In genomic region chr12:24198936-24199644, GRCh38 we compare ENCODE assay signal across 18 cellular contexts.
DNase-seq lines count a peak whose midpoint lies in the region; ATAC-seq, FAIRE-seq and TF ChIP-seq lines count a peak whose summit lies in the region.
"Had no signal": no experiment of that assay in that cellular context is flagged by ENCODE, and none has a peak within 500 bp of the region (broad histone marks: within the 10 kb centered on the region; RNA-seq: fewer than 3 reads in every experiment).

No MANE protein-coding gene starts in this region.

- intact Hi-C loops in HepG2 (cut with micrococcal nuclease; ENCODE audit: unreplicated experiment): no loop called here

- WGBS in HepG2 (ENCODE audit: low lambda C conversion rate): 50% methylated on average over 11 of the region's 11 CpGs

- H3K9me3 ChIP-seq in OCI-LY3 (ENCODE audit: insufficient read depth, low read length) (no peaks in the 10 kb centered on the region), HepG2 (ENCODE audit: low read length) (no peaks in the 10 kb centered on the region)
- H3K9me3 ChIP-seq: A549, lower lobe of right lung had no signal

- no peak for TF ChIP-seq RAD21 in HepG2 (CRISPR knock-in tag; IDR thresholded peaks at IDR 0.05)

- H3K79me2 ChIP-seq in OCI-LY3 (ENCODE audit: low read length): peaks cover 92% of the 10 kb centered on the region
- H3K79me2 ChIP-seq in HepG2 (ENCODE audit: insufficient read depth, low read length): no peaks in the 10 kb centered on the region

- H2AFZ ChIP-seq in OCI-LY3 (ENCODE audit: low read depth, low read length) (no peak overlapping the region), HepG2 (ENCODE audit: low read length) (no peak overlapping the region)

- TF ChIP-seq POLR2A in HepG2 (IDR thresholded peaks at IDR 0.05; ENCODE audit: insufficient read depth in 1 of 2, low read depth in 2 of 2, low read length in 2 of 2): no peak

- no peak for FAIRE-seq in HepG2 (lab: Jason Lieb, UNC)
- FAIRE-seq: A549, H1 had no signal

- ATAC-seq in HG02588 (IDR thresholded peaks at IDR 0.05; ENCODE audit: unreplicated experiment) (peak; percentile 10), GM21529 (IDR thresholded peaks at IDR 0.05; ENCODE audit: unreplicated experiment) (no peak), HepG2 (no peak)
- ATAC-seq: A549; CD8-positive, alpha-beta T cell; lower lobe of right lung; Panc1; WTC11 had no signal

- H3K4me1 ChIP-seq in OCI-LY3 (ENCODE audit: low read length): peaks cover 87% of the 10 kb centered on the region
- H3K4me1 ChIP-seq in HepG2 (ENCODE audit: insufficient read depth, low read length): no peaks in the 10 kb centered on the region
- H3K4me1 ChIP-seq: A549, lower lobe of right lung had no signal

- in situ Hi-C loops in HepG2 (cut with HindIII; ENCODE audit: extremely low pct_ligation_motif_present, low pct_unique_long_range_greater_than_20kb): no loop called here
- in situ Hi-C loops in GM13976 (cut with MboI; ENCODE audit: low sequenced_read_pairs, unreplicated experiment): no loop called here

- H4K20me1 ChIP-seq in OCI-LY3 (ENCODE audit: insufficient read depth, low read length) (peaks cover 52% of the 10 kb centered on the region), HepG2 (ENCODE audit: insufficient read depth, low read length) (no peaks in the 10 kb centered on the region)

- no peaks in the 10 kb centered on the region for H3K27me3 ChIP-seq in OCI-LY3 (ENCODE audit: low read depth, low read length)
- peaks cover 0 to 7% of the 10 kb centered on the region in 2 experiments; a peak in 1 of 5 replicates for H3K27me3 ChIP-seq in HepG2 (ENCODE audit: control insufficient read depth in 1 of 2, insufficient read depth in 2 of 2, low read length in 2 of 2)

- no TSS peak for BruUV-seq in HepG2 (replicated peaks; lab: Mats Ljungman, UMichigan)

- peak overlapping the region; percentile 29; the same call in 1 of the 2 replicates for H3K9ac ChIP-seq in OCI-LY3 (ENCODE audit: low read length)
- H3K9ac ChIP-seq in HepG2 (ENCODE audit: insufficient read depth, low read depth, low read length): no peak overlapping the region

- H3K27ac ChIP-seq in OCI-LY3 (ENCODE audit: low read length) (peak overlapping the region; percentile 79), HepG2 (ENCODE audit: extremely low read length, insufficient read depth, low read length) (no peak overlapping the region)
- H3K27ac ChIP-seq: A549, lower lobe of right lung had no signal

- H3K4me3 ChIP-seq in OCI-LY3 (ENCODE audit: low read length) (peak overlapping the region; percentile 14), fibroblast of villous mesenchyme (ENCODE audit: low read depth, low read length) (no peak overlapping the region), HepG2 (replicated peaks in 1 of 3; ENCODE audit: insufficient read depth in 1 of 3, low read depth in 2 of 3, low read length in 3 of 3) (no peak overlapping the region)
- H3K4me3 ChIP-seq: A549, lower lobe of right lung had no signal

- TF ChIP-seq CTCF in OCI-LY3 (IDR thresholded peaks at IDR 0.05; ENCODE audit: low read depth, low read length) (no peak), fibroblast of villous mesenchyme (IDR thresholded peaks at IDR 0.05; ENCODE audit: insufficient read depth, low read depth, low read length) (no peak), HepG2 (CRISPR knock-in tag; IDR thresholded peaks at IDR 0.05) (no peak), GM13976 (IDR thresholded peaks at IDR 0.05; ENCODE audit: borderline replicate concordance, control extremely low read depth, extremely low read depth, insufficient read depth, missing control alignments) (no peak)

- H3K36me3 ChIP-seq in OCI-LY3 (replicated peaks; ENCODE audit: low read depth, low read length) (peaks cover 11% of the 10 kb centered on the region), HepG2 (replicated peaks in 1 of 2; ENCODE audit: control insufficient read depth in 1 of 2, insufficient read depth in 2 of 2, low read length in 2 of 2) (no peaks in the 10 kb centered on the region)
- H3K36me3 ChIP-seq: lower lobe of right lung had no signal

- CTCF ChIA-PET in HepG2 (lab: Yijun Ruan, JAX; ENCODE audit: low intra/inter-chr PET ratio, low total read pairs): no interaction called here

- H3K4me2 ChIP-seq in OCI-LY3 (ENCODE audit: low read length): peak overlapping the region; percentile 57
- no peak overlapping the region for H3K4me2 ChIP-seq in HepG2 (ENCODE audit: low read depth, low read length)
- H3K4me2 ChIP-seq: A549 had no signal

- TF ChIP-seq EP300 in HepG2 (IDR thresholded peaks at IDR 0.05; ENCODE audit: low read depth in 2 of 2, low read length in 2 of 2) (no peak), HepG2 (CRISPR knock-in tag; IDR thresholded peaks at IDR 0.05; ENCODE audit: borderline replicate concordance) (no peak)

- POLR2A ChIA-PET in HepG2 (lab: Yijun Ruan, JAX): no interaction called here

- peak; percentile 48 for DNase-seq in Daoy (ENCODE audit: low read depth)
- DNase-seq in fibroblast of villous mesenchyme (ENCODE audit: low read depth): peak; percentile 8
- no peak for DNase-seq in HepG2 (ENCODE audit: low spot score)
- DNase-seq in GM13976 (ENCODE audit: low spot score): no peak
- no peak for DNase-seq in SKM-1 treated with dmso at 0.1 percent for 144 hours (lab: John Stamatoyannopoulos, UW; ENCODE audit: unreplicated experiment)
- DNase-seq: anterior cingulate cortex; CD8-positive, alpha-beta T cell; Kasumi-1; lower lobe of right lung; naive B cell; NCI-H524 treated with DMSO at 0.1 percent for 48 hours had no signal

TF ChIP-seq in HepG2, 621 proteins besides CTCF, POLR2A, EP300 and RAD21:
- TF ChIP-seq IRF9 (CRISPR knock-in tag; IDR thresholded peaks at IDR 0.05; ENCODE audit: borderline replicate concordance) (no peak), FOXK2 (IDR thresholded peaks at IDR 0.05) (no peak), LBX2 (CRISPR knock-in tag; IDR thresholded peaks at IDR 0.05; ENCODE audit: borderline replicate concordance) (no peak), THYN1 (CRISPR knock-in tag; IDR thresholded peaks at IDR 0.05; ENCODE audit: borderline replicate concordance, low read depth) (no peak), HNRNPH1 (optimal IDR thresholded peaks at IDR 0.05; ENCODE audit: low read depth, low read length) (no peak), GRHL1 (CRISPR knock-in tag; conservative IDR thresholded peaks at IDR 0.05) (no peak), TRAFD1 (CRISPR knock-in tag; IDR thresholded peaks at IDR 0.05; ENCODE audit: borderline replicate concordance) (no peak), ETS1 (CRISPR knock-in tag; IDR thresholded peaks at IDR 0.05) (no peak)

Comparison
In these comparisons a context has a peak if more than half of its experiments do, and no peak if none do; other contexts are left out.
1. DNase-seq: peak in Daoy (single experiment) and fibroblast of villous mesenchyme (single experiment); none in HepG2 (single experiment), GM13976 (single experiment) and SKM-1 treated with dmso at 0.1 percent for 144 hours (single experiment).